In genomic region chr13:77040076-77040475, GRCh38 we compare ENCODE assay signal across 23 cellular contexts. TPM values are rescaled to one million over a fixed set of nuclear protein-coding genes. Genes with fewer than 3 reads are reported as not detected.
DNase-seq lines count a peak whose midpoint lies in the region; ATAC-seq, FAIRE-seq and TF ChIP-seq lines count a peak whose summit lies in the region.
"Had no signal": no experiment of that assay in that cellular context is flagged by ENCODE, and none has a peak within 500 bp of the region (broad histone marks: within the 10 kb centered on the region; RNA-seq: fewer than 3 reads in every experiment).

No MANE protein-coding gene starts in this region.

- peaks cover 0 to 3% (median 0%) of the 10 kb centered on the region in 3 donors for H3K36me3 ChIP-seq in pancreas

- TF ChIP-seq CTCF in pancreas (IDR thresholded peaks at IDR 0.05) = no peak

- H3K27ac ChIP-seq in pancreas = no peak overlapping the region
- H3K27ac ChIP-seq: SK-N-MC had no signal

- WGBS in pancreas, 2 donors = 51% methylated on average over 7 of the region's 7 CpGs

- no peaks in the 10 kb centered on the region for H3K9me3 ChIP-seq in pancreas
- H3K9me3 ChIP-seq: BE2C, Caco-2, HAP-1, MG63 had no signal

- H3K27me3 ChIP-seq in pancreas = no peaks in the 10 kb centered on the region
- H3K27me3 ChIP-seq: BE2C, MG63 had no signal

- FAIRE-seq in pancreas (lab: Jason Lieb, UNC) = no peak
- FAIRE-seq: K562 had no signal

- peaks cover 0 to 6% (median 0%) of the 10 kb centered on the region in 3 donors for H3K4me1 ChIP-seq in pancreas
- H3K4me1 ChIP-seq: BE2C, HAP-1 had no signal

- no peak overlapping the region for H3K4me3 ChIP-seq in pancreas
- H3K4me3 ChIP-seq: GM23338, HAP-1, K562, MG63, SK-N-MC had no signal

- DNase-seq in NCI-H345 (lab: John Stamatoyannopoulos, UW) (peak; percentile 55), NCI-H345 treated with DMSO at 0.1 percent for 48 hours (lab: John Stamatoyannopoulos, UW; ENCODE audit: unreplicated experiment) (no peak), NCI-H510A (lab: John Stamatoyannopoulos, UW) (peak; percentile 42), NCI-H82 treated with DMSO at 0.1 percent for 48 hours (lab: John Stamatoyannopoulos, UW; ENCODE audit: unreplicated experiment) (peak; percentile 95), pancreas (no peak), GM03348 (ENCODE audit: low spot score) (no peak), middle frontal gyrus (ENCODE audit: extremely low spot score, low spot score) (no peak)
- DNase-seq: BE2C, Caco-2, DMS 273 treated with DMSO at 0.1 percent for 48 hours, GDM1, MG63, NCI-H1436, NCI-H2081 treated with DMSO at 0.1 percent for 48 hours, NCI-H526 treated with DMSO at 0.1 percent for 48 hours, PC-3, Right ventricle myocardium superior, SW 1271, T-helper 17 cell had no signal

- peak in 3 of 4 donors; percentile 58 to 78 (median 66) for ATAC-seq in pancreas
- ATAC-seq: GM23338, PC-3, T-helper 17 cell had no signal

- intact Hi-C loops in pancreas (cut with DNase I) = no loop called here

RNA-seq across cellular contexts. Expression of gene FBXL3, which starts 13.1 kb away (rescaled TPM):
- total RNA-seq in pancreas = 10 to 100 TPM; 11.9 to 23.8 (median 14.5) TPM
- 10 to 100 TPM in 1 of 2 donors, 1 to 10 TPM in 1; 7.5 to 16.8 TPM for polyA plus RNA-seq in pancreas

RNA-seq across cellular contexts. Expression of gene CLN5, which starts 48.2 kb away (rescaled TPM):
- 10 to 100 TPM; 14.3 to 24.3 (median 19.4) TPM for total RNA-seq in pancreas
- polyA plus RNA-seq in pancreas = 10 to 100 TPM in 1 of 2 donors, 1 to 10 TPM in 1; 9.1 to 17.0 TPM

Comparison
In these comparisons a context has a peak if more than half of its experiments do, and no peak if none do; other contexts are left out.
1. DNase-seq: peak in NCI-H345 (single experiment), NCI-H510A (single experiment) and NCI-H82 treated with DMSO at 0.1 percent for 48 hours (single experiment); none in NCI-H345 treated with DMSO at 0.1 percent for 48 hours (single experiment), pancreas (0 of 6), GM03348 (single experiment) and middle frontal gyrus (single experiment).